ENCODE assay signal across 1 cellular context in the genomic region with DNA sequence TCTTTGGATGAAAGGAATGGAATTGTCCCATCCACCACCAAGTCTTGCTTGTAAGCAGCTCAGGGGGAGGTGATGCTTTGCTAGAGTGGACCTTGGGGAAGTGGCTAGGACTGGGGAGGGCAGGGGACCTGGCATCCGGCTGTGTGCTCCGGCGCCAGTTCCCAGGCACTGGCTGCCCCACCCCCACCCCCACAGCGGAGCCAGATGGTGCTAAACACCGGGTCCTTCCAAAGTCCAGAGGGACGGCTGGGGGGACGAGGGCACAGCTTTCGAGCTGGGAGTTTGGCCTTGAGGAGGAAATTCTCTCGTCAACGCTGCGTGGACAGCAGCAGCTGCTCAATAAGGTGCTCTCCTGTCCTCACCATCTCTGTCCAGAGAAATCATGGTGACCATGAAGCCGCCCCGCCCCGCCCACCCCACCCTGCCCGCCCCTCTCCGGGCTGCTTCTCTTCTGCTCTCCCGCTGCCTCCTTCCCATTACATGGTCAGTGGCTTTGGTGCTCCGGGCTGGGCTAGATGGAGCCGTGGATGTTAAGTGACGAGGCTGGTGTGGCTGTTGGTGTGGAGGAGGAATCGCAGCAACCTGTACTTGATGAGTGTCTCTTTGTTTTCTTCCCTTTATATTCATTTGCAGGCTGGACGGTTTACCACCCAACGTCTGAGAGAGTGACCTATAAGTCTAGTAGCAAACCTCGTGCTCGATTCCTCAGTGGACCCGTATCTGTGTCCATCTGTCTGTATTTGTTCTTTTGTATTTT.
TF ChIP-seq lines count a peak whose summit lies in the region.

No MANE protein-coding gene starts in this region.

TF ChIP-seq in HepG2, 621 proteins besides CTCF, POLR2A, EP300 and RAD21 (continued from another document and continues in another):
- TF ChIP-seq, protein P1, sequence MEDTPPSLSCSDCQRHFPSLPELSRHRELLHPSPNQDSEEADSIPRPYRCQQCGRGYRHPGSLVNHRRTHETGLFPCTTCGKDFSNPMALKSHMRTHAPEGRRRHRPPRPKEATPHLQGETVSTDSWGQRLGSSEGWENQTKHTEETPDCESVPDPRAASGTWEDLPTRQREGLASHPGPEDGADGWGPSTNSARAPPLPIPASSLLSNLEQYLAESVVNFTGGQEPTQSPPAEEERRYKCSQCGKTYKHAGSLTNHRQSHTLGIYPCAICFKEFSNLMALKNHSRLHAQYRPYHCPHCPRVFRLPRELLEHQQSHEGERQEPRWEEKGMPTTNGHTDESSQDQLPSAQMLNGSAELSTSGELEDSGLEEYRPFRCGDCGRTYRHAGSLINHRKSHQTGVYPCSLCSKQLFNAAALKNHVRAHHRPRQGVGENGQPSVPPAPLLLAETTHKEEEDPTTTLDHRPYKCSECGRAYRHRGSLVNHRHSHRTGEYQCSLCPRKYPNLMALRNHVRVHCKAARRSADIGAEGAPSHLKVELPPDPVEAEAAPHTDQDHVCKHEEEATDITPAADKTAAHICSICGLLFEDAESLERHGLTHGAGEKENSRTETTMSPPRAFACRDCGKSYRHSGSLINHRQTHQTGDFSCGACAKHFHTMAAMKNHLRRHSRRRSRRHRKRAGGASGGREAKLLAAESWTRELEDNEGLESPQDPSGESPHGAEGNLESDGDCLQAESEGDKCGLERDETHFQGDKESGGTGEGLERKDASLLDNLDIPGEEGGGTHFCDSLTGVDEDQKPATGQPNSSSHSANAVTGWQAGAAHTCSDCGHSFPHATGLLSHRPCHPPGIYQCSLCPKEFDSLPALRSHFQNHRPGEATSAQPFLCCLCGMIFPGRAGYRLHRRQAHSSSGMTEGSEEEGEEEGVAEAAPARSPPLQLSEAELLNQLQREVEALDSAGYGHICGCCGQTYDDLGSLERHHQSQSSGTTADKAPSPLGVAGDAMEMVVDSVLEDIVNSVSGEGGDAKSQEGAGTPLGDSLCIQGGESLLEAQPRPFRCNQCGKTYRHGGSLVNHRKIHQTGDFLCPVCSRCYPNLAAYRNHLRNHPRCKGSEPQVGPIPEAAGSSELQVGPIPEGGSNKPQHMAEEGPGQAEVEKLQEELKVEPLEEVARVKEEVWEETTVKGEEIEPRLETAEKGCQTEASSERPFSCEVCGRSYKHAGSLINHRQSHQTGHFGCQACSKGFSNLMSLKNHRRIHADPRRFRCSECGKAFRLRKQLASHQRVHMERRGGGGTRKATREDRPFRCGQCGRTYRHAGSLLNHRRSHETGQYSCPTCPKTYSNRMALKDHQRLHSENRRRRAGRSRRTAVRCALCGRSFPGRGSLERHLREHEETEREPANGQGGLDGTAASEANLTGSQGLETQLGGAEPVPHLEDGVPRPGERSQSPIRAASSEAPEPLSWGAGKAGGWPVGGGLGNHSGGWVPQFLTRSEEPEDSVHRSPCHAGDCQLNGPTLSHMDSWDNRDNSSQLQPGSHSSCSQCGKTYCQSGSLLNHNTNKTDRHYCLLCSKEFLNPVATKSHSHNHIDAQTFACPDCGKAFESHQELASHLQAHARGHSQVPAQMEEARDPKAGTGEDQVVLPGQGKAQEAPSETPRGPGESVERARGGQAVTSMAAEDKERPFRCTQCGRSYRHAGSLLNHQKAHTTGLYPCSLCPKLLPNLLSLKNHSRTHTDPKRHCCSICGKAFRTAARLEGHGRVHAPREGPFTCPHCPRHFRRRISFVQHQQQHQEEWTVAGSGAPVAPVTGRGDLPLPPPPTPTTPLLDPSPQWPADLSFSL (CRISPR knock-in tag; IDR thresholded peaks at IDR 0.05): no peak
- TF ChIP-seq MIER3 (CRISPR knock-in tag; IDR thresholded peaks at IDR 0.05; ENCODE audit: borderline replicate concordance) (0 out of 2 replicates have a peak, but pooled peaks have one; percentile 15), ISL2 (CRISPR knock-in tag; IDR thresholded peaks at IDR 0.05) (peak; percentile 45; the same call in 1 of the 2 replicates), ZNF557 (CRISPR knock-in tag; IDR thresholded peaks at IDR 0.05) (no peak), ZNF589 (CRISPR knock-in tag; conservative IDR thresholded peaks at IDR 0.05) (no peak), HNRNPL (IDR thresholded peaks at IDR 0.05; ENCODE audit: low read depth, low read length) (peak; percentile 92), ZNF660 (CRISPR knock-in tag; IDR thresholded peaks at IDR 0.05; ENCODE audit: borderline replicate concordance, low read depth) (no peak; the same call in 1 of the 2 replicates), KLF6 (CRISPR knock-in tag; IDR thresholded peaks at IDR 0.05) (peak; percentile 51; the same call in 1 of the 2 replicates), SYNCRIP (IDR thresholded peaks at IDR 0.05; ENCODE audit: insufficient read depth, low read depth, low read length) (no peak), ZNF33A (CRISPR knock-in tag; IDR thresholded peaks at IDR 0.05; ENCODE audit: borderline replicate concordance) (no peak), ZNF251 (CRISPR knock-in tag; IDR thresholded peaks at IDR 0.05) (no peak), PRPF4 (IDR thresholded peaks at IDR 0.05; ENCODE audit: low read depth, low read length, poor library complexity, severe bottlenecking) (no peak), ZNF652 (CRISPR knock-in tag; IDR thresholded peaks at IDR 0.05; ENCODE audit: borderline replicate concordance, low read depth) (no peak), PCBP1 (IDR thresholded peaks at IDR 0.05; ENCODE audit: borderline replicate concordance, low read depth, low read length) (0 out of 2 replicates have a peak, but pooled peaks have one; percentile 67), MAZ (IDR thresholded peaks at IDR 0.05; ENCODE audit: borderline replicate concordance, low read depth, low read length) (peak; percentile 79), MAZ (CRISPR knock-in tag; IDR thresholded peaks at IDR 0.05; ENCODE audit: low read depth) (peak; percentile 49; the same call in 1 of the 2 replicates), HNRNPLL (IDR thresholded peaks at IDR 0.05; ENCODE audit: low read depth, low read length, poor library complexity, severe bottlenecking) (peak; percentile 8), ZBTB38 (CRISPR knock-in tag; IDR thresholded peaks at IDR 0.05) (no peak; the same call in 1 of the 2 replicates), ZSCAN22 (CRISPR knock-in tag; IDR thresholded peaks at IDR 0.05) (no peak), KDM5A (IDR thresholded peaks at IDR 0.05; ENCODE audit: borderline replicate concordance, low read length) (no peak), RNF2 (conservative IDR thresholded peaks at IDR 0.05; ENCODE audit: low read depth) (no peak), GTF3A (CRISPR knock-in tag; conservative IDR thresholded peaks at IDR 0.05) (no peak), ZNF674 (CRISPR knock-in tag; IDR thresholded peaks at IDR 0.05; ENCODE audit: low read depth) (no peak), ZBTB42 (CRISPR knock-in tag; IDR thresholded peaks at IDR 0.05) (no peak)
- TF ChIP-seq, protein P2, sequence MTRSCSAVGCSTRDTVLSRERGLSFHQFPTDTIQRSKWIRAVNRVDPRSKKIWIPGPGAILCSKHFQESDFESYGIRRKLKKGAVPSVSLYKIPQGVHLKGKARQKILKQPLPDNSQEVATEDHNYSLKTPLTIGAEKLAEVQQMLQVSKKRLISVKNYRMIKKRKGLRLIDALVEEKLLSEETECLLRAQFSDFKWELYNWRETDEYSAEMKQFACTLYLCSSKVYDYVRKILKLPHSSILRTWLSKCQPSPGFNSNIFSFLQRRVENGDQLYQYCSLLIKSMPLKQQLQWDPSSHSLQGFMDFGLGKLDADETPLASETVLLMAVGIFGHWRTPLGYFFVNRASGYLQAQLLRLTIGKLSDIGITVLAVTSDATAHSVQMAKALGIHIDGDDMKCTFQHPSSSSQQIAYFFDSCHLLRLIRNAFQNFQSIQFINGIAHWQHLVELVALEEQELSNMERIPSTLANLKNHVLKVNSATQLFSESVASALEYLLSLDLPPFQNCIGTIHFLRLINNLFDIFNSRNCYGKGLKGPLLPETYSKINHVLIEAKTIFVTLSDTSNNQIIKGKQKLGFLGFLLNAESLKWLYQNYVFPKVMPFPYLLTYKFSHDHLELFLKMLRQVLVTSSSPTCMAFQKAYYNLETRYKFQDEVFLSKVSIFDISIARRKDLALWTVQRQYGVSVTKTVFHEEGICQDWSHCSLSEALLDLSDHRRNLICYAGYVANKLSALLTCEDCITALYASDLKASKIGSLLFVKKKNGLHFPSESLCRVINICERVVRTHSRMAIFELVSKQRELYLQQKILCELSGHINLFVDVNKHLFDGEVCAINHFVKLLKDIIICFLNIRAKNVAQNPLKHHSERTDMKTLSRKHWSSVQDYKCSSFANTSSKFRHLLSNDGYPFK (CRISPR knock-in tag; IDR thresholded peaks at IDR 0.05; ENCODE audit: borderline replicate concordance): no peak
- TF ChIP-seq, protein P3, sequence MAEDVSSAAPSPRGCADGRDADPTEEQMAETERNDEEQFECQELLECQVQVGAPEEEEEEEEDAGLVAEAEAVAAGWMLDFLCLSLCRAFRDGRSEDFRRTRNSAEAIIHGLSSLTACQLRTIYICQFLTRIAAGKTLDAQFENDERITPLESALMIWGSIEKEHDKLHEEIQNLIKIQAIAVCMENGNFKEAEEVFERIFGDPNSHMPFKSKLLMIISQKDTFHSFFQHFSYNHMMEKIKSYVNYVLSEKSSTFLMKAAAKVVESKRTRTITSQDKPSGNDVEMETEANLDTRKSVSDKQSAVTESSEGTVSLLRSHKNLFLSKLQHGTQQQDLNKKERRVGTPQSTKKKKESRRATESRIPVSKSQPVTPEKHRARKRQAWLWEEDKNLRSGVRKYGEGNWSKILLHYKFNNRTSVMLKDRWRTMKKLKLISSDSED (CRISPR knock-in tag; IDR thresholded peaks at IDR 0.05): no peak
- TF ChIP-seq, protein P4, sequence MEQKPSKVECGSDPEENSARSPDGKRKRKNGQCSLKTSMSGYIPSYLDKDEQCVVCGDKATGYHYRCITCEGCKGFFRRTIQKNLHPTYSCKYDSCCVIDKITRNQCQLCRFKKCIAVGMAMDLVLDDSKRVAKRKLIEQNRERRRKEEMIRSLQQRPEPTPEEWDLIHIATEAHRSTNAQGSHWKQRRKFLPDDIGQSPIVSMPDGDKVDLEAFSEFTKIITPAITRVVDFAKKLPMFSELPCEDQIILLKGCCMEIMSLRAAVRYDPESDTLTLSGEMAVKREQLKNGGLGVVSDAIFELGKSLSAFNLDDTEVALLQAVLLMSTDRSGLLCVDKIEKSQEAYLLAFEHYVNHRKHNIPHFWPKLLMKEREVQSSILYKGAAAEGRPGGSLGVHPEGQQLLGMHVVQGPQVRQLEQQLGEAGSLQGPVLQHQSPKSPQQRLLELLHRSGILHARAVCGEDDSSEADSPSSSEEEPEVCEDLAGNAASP (CRISPR knock-in tag; IDR thresholded peaks at IDR 0.05; ENCODE audit: borderline replicate concordance): peak; percentile 66; the same call in 1 of the 2 replicates
- TF ChIP-seq, protein P5, sequence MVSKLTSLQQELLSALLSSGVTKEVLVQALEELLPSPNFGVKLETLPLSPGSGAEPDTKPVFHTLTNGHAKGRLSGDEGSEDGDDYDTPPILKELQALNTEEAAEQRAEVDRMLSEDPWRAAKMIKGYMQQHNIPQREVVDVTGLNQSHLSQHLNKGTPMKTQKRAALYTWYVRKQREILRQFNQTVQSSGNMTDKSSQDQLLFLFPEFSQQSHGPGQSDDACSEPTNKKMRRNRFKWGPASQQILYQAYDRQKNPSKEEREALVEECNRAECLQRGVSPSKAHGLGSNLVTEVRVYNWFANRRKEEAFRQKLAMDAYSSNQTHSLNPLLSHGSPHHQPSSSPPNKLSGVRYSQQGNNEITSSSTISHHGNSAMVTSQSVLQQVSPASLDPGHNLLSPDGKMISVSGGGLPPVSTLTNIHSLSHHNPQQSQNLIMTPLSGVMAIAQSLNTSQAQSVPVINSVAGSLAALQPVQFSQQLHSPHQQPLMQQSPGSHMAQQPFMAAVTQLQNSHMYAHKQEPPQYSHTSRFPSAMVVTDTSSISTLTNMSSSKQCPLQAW (CRISPR knock-in tag; IDR thresholded peaks at IDR 0.05): no peak; the same call in 1 of the 2 replicates
- TF ChIP-seq, protein P6, sequence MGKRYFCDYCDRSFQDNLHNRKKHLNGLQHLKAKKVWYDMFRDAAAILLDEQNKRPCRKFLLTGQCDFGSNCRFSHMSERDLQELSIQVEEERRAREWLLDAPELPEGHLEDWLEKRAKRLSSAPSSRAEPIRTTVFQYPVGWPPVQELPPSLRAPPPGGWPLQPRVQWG (CRISPR knock-in tag; IDR thresholded peaks at IDR 0.05; ENCODE audit: borderline replicate concordance, low read depth): no peak
- TF ChIP-seq, protein P7, sequence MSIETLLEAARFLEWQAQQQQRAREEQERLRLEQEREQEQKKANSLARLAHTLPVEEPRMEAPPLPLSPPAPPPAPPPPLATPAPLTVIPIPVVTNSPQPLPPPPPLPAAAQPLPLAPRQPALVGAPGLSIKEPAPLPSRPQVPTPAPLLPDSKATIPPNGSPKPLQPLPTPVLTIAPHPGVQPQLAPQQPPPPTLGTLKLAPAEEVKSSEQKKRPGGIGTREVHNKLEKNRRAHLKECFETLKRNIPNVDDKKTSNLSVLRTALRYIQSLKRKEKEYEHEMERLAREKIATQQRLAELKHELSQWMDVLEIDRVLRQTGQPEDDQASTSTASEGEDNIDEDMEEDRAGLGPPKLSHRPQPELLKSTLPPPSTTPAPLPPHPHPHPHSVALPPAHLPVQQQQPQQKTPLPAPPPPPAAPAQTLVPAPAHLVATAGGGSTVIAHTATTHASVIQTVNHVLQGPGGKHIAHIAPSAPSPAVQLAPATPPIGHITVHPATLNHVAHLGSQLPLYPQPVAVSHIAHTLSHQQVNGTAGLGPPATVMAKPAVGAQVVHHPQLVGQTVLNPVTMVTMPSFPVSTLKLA (IDR thresholded peaks at IDR 0.05): no peak
- TF ChIP-seq, protein P8, sequence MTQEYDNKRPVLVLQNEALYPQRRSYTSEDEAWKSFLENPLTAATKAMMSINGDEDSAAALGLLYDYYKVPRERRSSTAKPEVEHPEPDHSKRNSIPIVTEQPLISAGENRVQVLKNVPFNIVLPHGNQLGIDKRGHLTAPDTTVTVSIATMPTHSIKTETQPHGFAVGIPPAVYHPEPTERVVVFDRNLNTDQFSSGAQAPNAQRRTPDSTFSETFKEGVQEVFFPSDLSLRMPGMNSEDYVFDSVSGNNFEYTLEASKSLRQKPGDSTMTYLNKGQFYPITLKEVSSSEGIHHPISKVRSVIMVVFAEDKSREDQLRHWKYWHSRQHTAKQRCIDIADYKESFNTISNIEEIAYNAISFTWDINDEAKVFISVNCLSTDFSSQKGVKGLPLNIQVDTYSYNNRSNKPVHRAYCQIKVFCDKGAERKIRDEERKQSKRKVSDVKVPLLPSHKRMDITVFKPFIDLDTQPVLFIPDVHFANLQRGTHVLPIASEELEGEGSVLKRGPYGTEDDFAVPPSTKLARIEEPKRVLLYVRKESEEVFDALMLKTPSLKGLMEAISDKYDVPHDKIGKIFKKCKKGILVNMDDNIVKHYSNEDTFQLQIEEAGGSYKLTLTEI (CRISPR knock-in tag; conservative IDR thresholded peaks at IDR 0.05): no peak
- TF ChIP-seq, protein P9, sequence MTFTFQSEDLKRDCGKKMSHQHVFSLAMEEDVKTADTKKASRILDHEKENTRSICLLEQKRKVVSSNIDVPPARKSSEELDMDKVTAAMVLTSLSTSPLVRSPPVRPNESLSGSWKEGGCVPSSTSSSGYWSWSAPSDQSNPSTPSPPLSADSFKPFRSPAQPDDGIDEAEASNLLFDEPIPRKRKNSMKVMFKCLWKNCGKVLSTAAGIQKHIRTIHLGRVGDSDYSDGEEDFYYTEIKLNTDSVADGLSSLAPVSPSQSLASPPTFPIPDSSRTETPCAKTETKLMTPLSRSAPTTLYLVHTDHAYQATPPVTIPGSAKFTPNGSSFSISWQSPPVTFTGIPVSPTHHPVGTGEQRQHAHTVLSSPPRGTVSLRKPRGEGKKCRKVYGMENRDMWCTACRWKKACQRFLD (CRISPR knock-in tag; IDR thresholded peaks at IDR 0.05; ENCODE audit: borderline replicate concordance): no peak
- TF ChIP-seq, protein P10, sequence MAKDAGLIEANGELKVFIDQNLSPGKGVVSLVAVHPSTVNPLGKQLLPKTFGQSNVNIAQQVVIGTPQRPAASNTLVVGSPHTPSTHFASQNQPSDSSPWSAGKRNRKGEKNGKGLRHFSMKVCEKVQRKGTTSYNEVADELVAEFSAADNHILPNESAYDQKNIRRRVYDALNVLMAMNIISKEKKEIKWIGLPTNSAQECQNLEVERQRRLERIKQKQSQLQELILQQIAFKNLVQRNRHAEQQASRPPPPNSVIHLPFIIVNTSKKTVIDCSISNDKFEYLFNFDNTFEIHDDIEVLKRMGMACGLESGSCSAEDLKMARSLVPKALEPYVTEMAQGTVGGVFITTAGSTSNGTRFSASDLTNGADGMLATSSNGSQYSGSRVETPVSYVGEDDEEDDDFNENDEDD (CRISPR knock-in tag; IDR thresholded peaks at IDR 0.05; ENCODE audit: borderline replicate concordance): peak; percentile 49; the same call in 1 of the 2 replicates
